Comparison of ENCODE assay signal across 8 cellular contexts in the genomic region with DNA sequence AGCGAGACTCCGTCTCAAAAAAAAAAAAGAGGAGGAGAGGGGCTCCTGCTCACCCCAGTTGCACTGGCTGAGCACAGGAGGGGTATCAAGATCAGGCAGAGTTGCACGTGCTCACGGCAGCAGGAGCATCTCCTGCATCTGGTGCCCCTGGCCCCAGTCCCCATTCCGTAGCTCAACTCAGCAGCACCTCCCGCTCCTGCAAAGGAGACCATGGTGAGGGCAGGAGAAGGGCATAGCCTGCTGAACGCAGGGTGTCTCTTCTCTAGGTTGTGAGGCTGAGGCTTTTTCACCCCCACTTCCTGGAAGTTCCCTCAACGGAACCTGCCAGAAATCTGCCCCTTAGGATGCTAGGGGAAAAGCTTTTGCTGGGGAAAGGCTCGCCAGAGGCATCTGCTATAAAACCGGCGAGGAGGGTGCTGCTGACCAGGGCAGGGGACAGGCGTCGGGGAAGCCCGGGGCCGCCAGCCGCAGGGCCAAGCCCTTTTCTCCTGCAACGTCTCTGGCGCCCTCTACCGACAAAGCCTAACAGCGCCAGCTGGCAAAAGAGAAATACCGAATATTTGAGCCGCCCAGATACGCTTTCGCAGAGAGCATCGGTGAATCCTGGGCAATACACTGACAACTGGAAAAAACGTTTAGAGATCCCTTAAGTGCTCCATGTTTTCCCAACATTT. TPM values are rescaled to one million over a fixed set of nuclear protein-coding genes. Genes with fewer than 3 reads are reported as not detected.
DNase-seq lines count a peak whose midpoint lies in the region; ATAC-seq and TF ChIP-seq lines count a peak whose summit lies in the region.

No MANE protein-coding gene starts in this region.

- no peaks in the 10 kb centered on the region for H3K9me3 Mint-ChIP-seq in CD14-positive monocyte
- no peaks in the 10 kb centered on the region for H3K9me3 Mint-ChIP-seq in activated naive CD4-positive, alpha-beta T cell treated with anti-CD3 and anti-CD28 coated beads for 36 hours

- H3K27ac ChIP-seq in SK-N-MC (peak overlapping the region; percentile 89), neutrophil (peak overlapping the region; percentile 80)

- peak overlapping the region; percentile 77 to 80 for H3K4me3 Mint-ChIP-seq in CD14-positive monocyte
- H3K4me3 Mint-ChIP-seq in activated naive CD4-positive, alpha-beta T cell treated with anti-CD3 and anti-CD28 coated beads for 36 hours: peak overlapping the region; percentile 71

- peak; percentile 41 for ATAC-seq in GM21360 (IDR thresholded peaks at IDR 0.05; ENCODE audit: unreplicated experiment)

- peaks cover 2 to 4% (median 4%) of the 10 kb centered on the region in 3 donors for H3K27me3 Mint-ChIP-seq in CD14-positive monocyte (ENCODE audit: low read depth in 3 of 3)
- no peaks in the 10 kb centered on the region for H3K27me3 Mint-ChIP-seq in activated naive CD4-positive, alpha-beta T cell treated with anti-CD3 and anti-CD28 coated beads for 36 hours (ENCODE audit: low read depth)

- H3K9ac ChIP-seq in SK-N-MC (ENCODE audit: insufficient read length): peak overlapping the region; percentile 77

- no peaks in the 10 kb centered on the region for H3K27me3 ChIP-seq in neutrophil

- H3K36me3 Mint-ChIP-seq in CD14-positive monocyte: peaks cover 0 to 5% of the 10 kb centered on the region in 2 donors
- H3K36me3 Mint-ChIP-seq in activated naive CD4-positive, alpha-beta T cell treated with anti-CD3 and anti-CD28 coated beads for 36 hours (ENCODE audit: low read depth): no peaks in the 10 kb centered on the region

- CTCF ChIA-PET in activated naive CD4-positive, alpha-beta T cell treated with anti-CD3 and anti-CD28 coated beads for 36 hours (lab: Charles Lee): interaction anchor here (0.6 to 2.3 kb wide), 22 partner anchors 9 to 350 kb away, joined by 3 to 25 read pairs (median 3); a partner anchor contains a TSS

- H3K9me3 ChIP-seq in SK-N-MC (ENCODE audit: low read depth, low read length): no peaks in the 10 kb centered on the region
- no peaks in the 10 kb centered on the region for H3K9me3 ChIP-seq in neutrophil

- peak; percentile 87 for DNase-seq in CD14-positive monocyte (ENCODE audit: low spot score)
- peak; percentile 51 for DNase-seq in LNCaP clone FGC (ENCODE audit: low read depth)
- DNase-seq in SK-N-MC (ENCODE audit: low read depth, low spot score): peak; percentile 66
- DNase-seq in activated naive CD4-positive, alpha-beta T cell treated with anti-CD3 and anti-CD28 coated beads for 36 hours: peak; percentile 94
- DNase-seq in germinal center (ENCODE audit: low spot score): peak; percentile 64
- peak; percentile 68 for DNase-seq in stromal cell of bone marrow (ENCODE audit: low read depth)

- intact Hi-C loops in CD14-positive monocyte (cut with micrococcal nuclease): loop anchor here (1.0 to 5.0 kb wide), 3 partner anchors 65 to 97 kb away; a partner anchor contains a TSS
- intact Hi-C loops in activated naive CD4-positive, alpha-beta T cell treated with anti-CD3 and anti-CD28 coated beads for 36 hours (cut with micrococcal nuclease): loop anchor here (1.0 to 2.0 kb wide), 6 partner anchors 15 to 279 kb away; a partner anchor contains a TSS

- peaks cover 9% of the 10 kb centered on the region for H3K4me1 Mint-ChIP-seq in CD14-positive monocyte
- H3K4me1 Mint-ChIP-seq in activated naive CD4-positive, alpha-beta T cell treated with anti-CD3 and anti-CD28 coated beads for 36 hours (ENCODE audit: low read depth): peaks cover 8% of the 10 kb centered on the region

- peak overlapping the region; percentile 60 to 86 (median 65) for H3K27ac Mint-ChIP-seq in CD14-positive monocyte
- H3K27ac Mint-ChIP-seq in activated naive CD4-positive, alpha-beta T cell treated with anti-CD3 and anti-CD28 coated beads for 36 hours: peak overlapping the region; percentile 82

- H3K36me3 ChIP-seq in SK-N-MC (ENCODE audit: insufficient read depth, low read length) (peaks cover 4% of the 10 kb centered on the region; the same call in 1 of the 2 replicates), neutrophil (no peaks in the 10 kb centered on the region)

- H3K4me3 ChIP-seq in LNCaP clone FGC (ENCODE audit: low read depth, low read length): peak overlapping the region; percentile 71
- peak overlapping the region; percentile 83 for H3K4me3 ChIP-seq in SK-N-MC
- peak overlapping the region; percentile 80 to 85 for H3K4me3 ChIP-seq in neutrophil (ENCODE audit: low read depth in 1 of 2, low read length in 1 of 2)

- TF ChIP-seq CTCF in CD14-positive monocyte (IDR thresholded peaks at IDR 0.05) (peak; percentile 89), LNCaP clone FGC (IDR thresholded peaks at IDR 0.05; ENCODE audit: control insufficient read depth, extremely low read depth, insufficient read depth) (peak; percentile 93), neutrophil (IDR thresholded peaks at IDR 0.05) (peak; percentile 95)

- peaks cover 12 to 13% of the 10 kb centered on the region in 2 experiments for H3K4me1 ChIP-seq in neutrophil (ENCODE audit: control insufficient read depth in 1 of 2, insufficient read depth in 1 of 2, low read depth in 1 of 2, low read length in 1 of 2)

RNA-seq across cellular contexts. Expression of a gene that starts 1.0 kb away (rescaled TPM):
- polyA plus RNA-seq in CD14-positive monocyte: 10 to 100 TPM in 1 of 2 donors, 1 to 10 TPM in 1; 9.1 to 10.3 TPM
- 10 to 100 TPM; 33.7 to 34.7 TPM for total RNA-seq in activated naive CD4-positive, alpha-beta T cell treated with anti-CD3 and anti-CD28 coated beads for 36 hours

RNA-seq across cellular contexts. Expression of a gene that starts 15.3 kb away (rescaled TPM):
- 1 to 10 TPM; 1.7 to 2.1 TPM for polyA plus RNA-seq in CD14-positive monocyte
- total RNA-seq in activated naive CD4-positive, alpha-beta T cell treated with anti-CD3 and anti-CD28 coated beads for 36 hours: 1 to 10 TPM; 1.8 to 2.1 TPM

RNA-seq across cellular contexts. Expression of a gene that starts 34.7 kb away (rescaled TPM):
- 10 to 100 TPM; 38.2 to 70.5 TPM for polyA plus RNA-seq in CD14-positive monocyte
- total RNA-seq in activated naive CD4-positive, alpha-beta T cell treated with anti-CD3 and anti-CD28 coated beads for 36 hours: 10 to 100 TPM in 1 of 2 experiments, 1 to 10 TPM in 1; 9.8 to 10.4 TPM

Comparison
In these comparisons a context has a peak if more than half of its experiments do, and no peak if none do; other contexts are left out.
1. Peak in every context shown above with its lines: DNase-seq, ATAC-seq, H3K4me3 ChIP-seq and H3K27ac ChIP-seq.